Comparison of ENCODE assay signal across 13 cellular contexts in genomic region chr2:132439703-132440398, GRCh38. TPM values are rescaled to one million over a fixed set of nuclear protein-coding genes. Genes with fewer than 3 reads are reported as not detected.
A peak's percentile ranks its signal among the peaks of the same experiment; 100 is the strongest.
DNase-seq lines count a peak whose midpoint lies in the region; ATAC-seq, FAIRE-seq and TF ChIP-seq lines count a peak whose summit lies in the region.
"Had no signal": no experiment of that assay in that cellular context is flagged by ENCODE, and none has a peak within 500 bp of the region (broad histone marks: within the 10 kb centered on the region; RNA-seq: fewer than 3 reads in every experiment).

No MANE protein-coding gene starts in this region.

- H3K9me3 Mint-ChIP-seq in glutamatergic neuron (ENCODE audit: unreplicated experiment): peaks cover 5% of the 10 kb centered on the region
- peaks cover 0 to 28% (median 5%) of the 10 kb centered on the region in 6 donors for H3K9me3 Mint-ChIP-seq in immature natural killer cell

- no peaks in the 10 kb centered on the region for H3K9me2 ChIP-seq in SK-N-SH

- no peak overlapping the region for H3K4me2 ChIP-seq in SK-N-SH

- DNase-seq in A673 (ENCODE audit: low spot score) (peak; percentile 68), HTR-8/SVneo (ENCODE audit: insufficient read length, low spot score) (no peak), SK-N-SH (no peak), glutamatergic neuron (no peak), immature natural killer cell (no peak), retina (no peak)
- DNase-seq: anterior cingulate cortex; kidney; stimulated activated naive CD4-positive, alpha-beta T cell treated with Interleukin-2 at 50 U/mL for 16 hours; T1000 had no signal

- BruUV-seq in A673 (replicated peaks; lab: Mats Ljungman, UMichigan): no TSS peak

- H3K27me3 Mint-ChIP-seq in glutamatergic neuron (ENCODE audit: unreplicated experiment) (peaks cover 4% of the 10 kb centered on the region), immature natural killer cell (ENCODE audit: low read depth in 3 of 3) (peaks cover 0 to 2% (median 2%) of the 10 kb centered on the region in 3 donors)

- H3K4me3 Mint-ChIP-seq in glutamatergic neuron (ENCODE audit: unreplicated experiment) (no peak overlapping the region), immature natural killer cell (no peak overlapping the region)

- peak; percentile 42 for FAIRE-seq in HTR-8/SVneo (lab: Jason Lieb, UNC)
- FAIRE-seq: kidney had no signal

- H3K36me3 ChIP-seq in A673 (ENCODE audit: insufficient read depth, low read length, poor library complexity, severe bottlenecking) (no peaks in the 10 kb centered on the region), SK-N-SH (replicated peaks in 1 of 2; ENCODE audit: control insufficient read depth in 1 of 2, insufficient read depth in 2 of 2, low read length in 1 of 2) (no peaks in the 10 kb centered on the region)
- H3K36me3 ChIP-seq: BLaER1 treated with 17β-estradiol and CSF1 and Interleukin-3, amounts not matched to agents 10 nM and 100 nM had no signal

- CTCF ChIA-PET in A673 (lab: Charles Lee): interaction anchor here (0.9 kb wide), 1 partner anchor 9 kb away, joined by 5 read pairs; no protein-coding TSS in a partner anchor
- CTCF ChIA-PET in SK-N-SH (lab: Yijun Ruan, JAX): interaction anchor here (1.3 kb wide), 1 partner anchor 11 kb away, joined by 3 read pairs; no protein-coding TSS in a partner anchor

- peaks cover 42% of the 10 kb centered on the region for H3K4me1 ChIP-seq in A673 (ENCODE audit: insufficient read depth, low read length, poor library complexity, severe bottlenecking)
- H3K4me1 ChIP-seq in SK-N-SH (ENCODE audit: control insufficient read depth in 1 of 2, insufficient read depth in 2 of 2, low read depth in 1 of 2, low read length in 1 of 2): peaks cover 2 to 23% of the 10 kb centered on the region in 2 experiments; a peak in 2 of 4 replicates

- H3K27me3 ChIP-seq in A673 (replicated peaks; ENCODE audit: insufficient read depth, low read depth, low read length, poor library complexity) (no peaks in the 10 kb centered on the region), SK-N-SH (ENCODE audit: insufficient read depth) (no peaks in the 10 kb centered on the region)
- H3K27me3 ChIP-seq: BLaER1 treated with 17β-estradiol and CSF1 and Interleukin-3, amounts not matched to agents 10 nM and 100 nM had no signal

- TF ChIP-seq EP300 in SK-N-SH (IDR thresholded peaks at IDR 0.05; ENCODE audit: borderline replicate concordance in 1 of 2, low read depth in 1 of 2, low read length in 1 of 2): no peak

- H2AFZ ChIP-seq in SK-N-SH (ENCODE audit: low read depth): peak overlapping the region; percentile 79; the same call in 1 of the 2 replicates

- no peak for ATAC-seq in HG03159 (IDR thresholded peaks at IDR 0.05; ENCODE audit: unreplicated experiment)
- no peak for ATAC-seq in activated CD4-positive, CD25-positive, alpha-beta regulatory T cell treated with anti-CD3 and anti-CD28 coated beads, Interleukin-2, amount 50 U/mL, for 24 hours

- POLR2A ChIA-PET in A673 (lab: Charles Lee; ENCODE audit: low non-redundant PET): no interaction called here
- POLR2A ChIA-PET in SK-N-SH (lab: Yijun Ruan, JAX): no interaction called here

- peaks cover 30% of the 10 kb centered on the region for H3K4me1 Mint-ChIP-seq in glutamatergic neuron (ENCODE audit: low read depth, unreplicated experiment)
- no peaks in the 10 kb centered on the region for H3K4me1 Mint-ChIP-seq in immature natural killer cell

- 89% methylated on average over 6 of the region's 6 CpGs for WGBS in SK-N-SH (ENCODE audit: low lambda C conversion rate)

- H3K4me3 ChIP-seq in A673 (ENCODE audit: low read depth, low read length, poor library complexity, severe bottlenecking) (no peak overlapping the region), SK-N-SH (ENCODE audit: low read depth in 2 of 2, low read length in 1 of 2) (no peak overlapping the region)
- H3K4me3 ChIP-seq: BLaER1 treated with 17β-estradiol and CSF1 and Interleukin-3, amounts not matched to agents 10 nM and 100 nM had no signal

- H3K79me2 ChIP-seq in SK-N-SH (ENCODE audit: insufficient read depth): no peaks in the 10 kb centered on the region

- intact Hi-C loops in A673 (cut with micrococcal nuclease; ENCODE audit: unreplicated experiment): no loop called here

- no peak for TF ChIP-seq RAD21 in SK-N-SH (IDR thresholded peaks at IDR 0.05; ENCODE audit: low read length)

- H3K27ac Mint-ChIP-seq in glutamatergic neuron (ENCODE audit: unreplicated experiment): peak overlapping the region; percentile 6
- H3K27ac Mint-ChIP-seq in immature natural killer cell: no peak overlapping the region

- peaks cover 14% of the 10 kb centered on the region for H3F3A ChIP-seq in SK-N-SH (replicated peaks; ENCODE audit: insufficient read depth)

- no peaks in the 10 kb centered on the region for H3K36me3 Mint-ChIP-seq in glutamatergic neuron (ENCODE audit: unreplicated experiment)
- no peaks in the 10 kb centered on the region for H3K36me3 Mint-ChIP-seq in immature natural killer cell

- peak overlapping the region; percentile 28; the same call in 1 of the 2 replicates for H3K9ac ChIP-seq in SK-N-SH
- H3K9ac ChIP-seq: BLaER1 treated with 17β-estradiol and CSF1 and Interleukin-3, amounts not matched to agents 10 nM and 100 nM had no signal

- H3K9me3 ChIP-seq in A673 (ENCODE audit: low read depth, low read length, poor library complexity, severe bottlenecking) (no peaks in the 10 kb centered on the region), SK-N-SH (no peaks in the 10 kb centered on the region)
- H3K9me3 ChIP-seq: BLaER1 treated with 17β-estradiol and CSF1 and Interleukin-3, amounts not matched to agents 10 nM and 100 nM had no signal

- H3K27ac ChIP-seq in A673 (ENCODE audit: low read depth, low read length, poor library complexity, severe bottlenecking) (peak overlapping the region; percentile 46), SK-N-SH (ENCODE audit: low read depth in 2 of 2, low read length in 1 of 2) (peak overlapping the region in 1 of 2 experiments; percentile 76; a peak in 2 of 4 replicates)
- H3K27ac ChIP-seq: BLaER1 treated with 17β-estradiol and CSF1 and Interleukin-3, amounts not matched to agents 10 nM and 100 nM had no signal

- no peaks in the 10 kb centered on the region for H4K20me1 ChIP-seq in SK-N-SH (ENCODE audit: insufficient read depth)
- H4K20me1 ChIP-seq: BLaER1 treated with 17β-estradiol and CSF1 and Interleukin-3, amounts not matched to agents 10 nM and 100 nM had no signal

- no peak for TF ChIP-seq CTCF in A673 (conservative IDR thresholded peaks at IDR 0.05; ENCODE audit: low read depth, low read length)
- TF ChIP-seq CTCF in SK-N-SH (IDR thresholded peaks at IDR 0.05): no peak
- no peak for TF ChIP-seq CTCF in glutamatergic neuron (IDR thresholded peaks at IDR 0.05; ENCODE audit: partially characterized antibody, unreplicated experiment)

TF ChIP-seq in SK-N-SH, 30 proteins besides CTCF, POLR2A, EP300 and RAD21 (continues in another document):
- TF ChIP-seq USF1 (IDR thresholded peaks at IDR 0.05; ENCODE audit: borderline replicate concordance, low read depth): no peak
- TF ChIP-seq FOXJ3 (CRISPR knock-in tag; IDR thresholded peaks at IDR 0.05): no peak
- no peak for TF ChIP-seq MXI1 (IDR thresholded peaks at IDR 0.05; ENCODE audit: low read depth, low read length)
- TF ChIP-seq IRF3 (IDR thresholded peaks at IDR 0.05; ENCODE audit: low read depth, low read length): no peak
- TF ChIP-seq REST (IDR thresholded peaks at IDR 0.05; ENCODE audit: low read depth, low read length): no peak
- TF ChIP-seq RFX5 (IDR thresholded peaks at IDR 0.05; ENCODE audit: low read length): no peak

RNA-seq across cellular contexts. Expression of gene GPR39, which starts 23.2 kb away (rescaled TPM):
- total RNA-seq in A673 (2021): 3.4 and 3.6 TPM in 2 replicates
- polyA plus RNA-seq in SK-N-SH (2012; rRNA removed): 2.1 and 2.3 TPM in 2 replicates
- polyA plus RNA-seq in SK-N-SH (2012; cell fraction: cytosol; rRNA removed): 1.2 and 1.7 TPM in 2 replicates
- 1.2 and 2.1 TPM in 2 replicates for polyA plus RNA-seq in SK-N-SH (2012; cell fraction: nucleus; rRNA removed)
- total RNA-seq in glutamatergic neuron (ENCODE audit: unreplicated experiment): 1.0 TPM
- polyA plus RNA-seq in immature natural killer cell: not detected
